ENCODE assay signal across 1 cellular context in the genomic region with DNA sequence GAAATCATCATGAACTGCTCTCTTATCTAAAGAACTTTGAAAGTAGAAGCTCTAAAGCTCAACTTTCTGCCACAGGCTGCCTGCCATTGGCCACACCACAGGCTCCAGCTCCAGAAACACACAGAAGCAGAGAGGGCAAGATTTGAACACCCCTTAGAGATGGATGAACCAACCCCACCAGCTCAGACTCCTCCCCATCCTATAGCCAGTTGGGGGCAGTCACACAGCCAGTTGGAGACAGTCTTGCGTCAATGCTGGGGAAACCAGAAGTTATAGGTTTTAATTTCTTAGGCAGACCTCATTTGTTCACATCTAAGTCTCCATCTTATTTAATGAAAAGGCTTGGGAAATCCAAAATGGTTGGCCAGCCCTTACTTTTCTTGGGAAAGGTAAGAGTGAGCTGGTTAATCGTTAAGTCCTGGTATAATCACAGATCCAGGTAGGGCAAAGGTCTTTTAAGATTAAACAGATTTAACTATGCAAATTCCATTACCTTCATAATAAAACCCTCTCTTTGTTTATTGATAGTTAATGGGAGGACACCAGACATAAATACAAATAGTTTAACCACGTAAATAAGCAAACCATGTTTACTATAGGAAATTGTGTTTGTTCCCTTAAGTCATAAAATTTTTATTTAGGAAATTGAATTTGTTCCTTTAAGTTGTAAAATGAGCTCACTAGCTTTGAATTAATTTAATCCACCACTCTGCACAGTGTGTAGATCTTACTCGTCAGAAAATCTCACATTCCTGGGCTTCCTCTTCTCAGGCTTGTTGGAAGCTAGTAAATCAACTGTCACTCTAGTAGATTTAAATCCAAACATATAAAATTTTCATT.
TF ChIP-seq lines count a peak whose summit lies in the region.

No MANE protein-coding gene starts in this region.

TF ChIP-seq in GM23338, 12 proteins besides CTCF, POLR2A, EP300 and RAD21:
- TF ChIP-seq, protein P1, sequence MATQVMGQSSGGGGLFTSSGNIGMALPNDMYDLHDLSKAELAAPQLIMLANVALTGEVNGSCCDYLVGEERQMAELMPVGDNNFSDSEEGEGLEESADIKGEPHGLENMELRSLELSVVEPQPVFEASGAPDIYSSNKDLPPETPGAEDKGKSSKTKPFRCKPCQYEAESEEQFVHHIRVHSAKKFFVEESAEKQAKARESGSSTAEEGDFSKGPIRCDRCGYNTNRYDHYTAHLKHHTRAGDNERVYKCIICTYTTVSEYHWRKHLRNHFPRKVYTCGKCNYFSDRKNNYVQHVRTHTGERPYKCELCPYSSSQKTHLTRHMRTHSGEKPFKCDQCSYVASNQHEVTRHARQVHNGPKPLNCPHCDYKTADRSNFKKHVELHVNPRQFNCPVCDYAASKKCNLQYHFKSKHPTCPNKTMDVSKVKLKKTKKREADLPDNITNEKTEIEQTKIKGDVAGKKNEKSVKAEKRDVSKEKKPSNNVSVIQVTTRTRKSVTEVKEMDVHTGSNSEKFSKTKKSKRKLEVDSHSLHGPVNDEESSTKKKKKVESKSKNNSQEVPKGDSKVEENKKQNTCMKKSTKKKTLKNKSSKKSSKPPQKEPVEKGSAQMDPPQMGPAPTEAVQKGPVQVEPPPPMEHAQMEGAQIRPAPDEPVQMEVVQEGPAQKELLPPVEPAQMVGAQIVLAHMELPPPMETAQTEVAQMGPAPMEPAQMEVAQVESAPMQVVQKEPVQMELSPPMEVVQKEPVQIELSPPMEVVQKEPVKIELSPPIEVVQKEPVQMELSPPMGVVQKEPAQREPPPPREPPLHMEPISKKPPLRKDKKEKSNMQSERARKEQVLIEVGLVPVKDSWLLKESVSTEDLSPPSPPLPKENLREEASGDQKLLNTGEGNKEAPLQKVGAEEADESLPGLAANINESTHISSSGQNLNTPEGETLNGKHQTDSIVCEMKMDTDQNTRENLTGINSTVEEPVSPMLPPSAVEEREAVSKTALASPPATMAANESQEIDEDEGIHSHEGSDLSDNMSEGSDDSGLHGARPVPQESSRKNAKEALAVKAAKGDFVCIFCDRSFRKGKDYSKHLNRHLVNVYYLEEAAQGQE (IDR thresholded peaks at IDR 0.05; ENCODE audit: unreplicated experiment), result no peak
- TF ChIP-seq, protein P2, sequence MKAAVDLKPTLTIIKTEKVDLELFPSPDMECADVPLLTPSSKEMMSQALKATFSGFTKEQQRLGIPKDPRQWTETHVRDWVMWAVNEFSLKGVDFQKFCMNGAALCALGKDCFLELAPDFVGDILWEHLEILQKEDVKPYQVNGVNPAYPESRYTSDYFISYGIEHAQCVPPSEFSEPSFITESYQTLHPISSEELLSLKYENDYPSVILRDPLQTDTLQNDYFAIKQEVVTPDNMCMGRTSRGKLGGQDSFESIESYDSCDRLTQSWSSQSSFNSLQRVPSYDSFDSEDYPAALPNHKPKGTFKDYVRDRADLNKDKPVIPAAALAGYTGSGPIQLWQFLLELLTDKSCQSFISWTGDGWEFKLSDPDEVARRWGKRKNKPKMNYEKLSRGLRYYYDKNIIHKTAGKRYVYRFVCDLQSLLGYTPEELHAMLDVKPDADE (IDR thresholded peaks at IDR 0.05), result no peak
- TF ChIP-seq CREB1 (CRISPR knock-in tag; IDR thresholded peaks at IDR 0.05; ENCODE audit: low read depth) (no peak), POLR2AphosphoS5 (IDR thresholded peaks at IDR 0.05; ENCODE audit: low read depth) (no peak), ZNF114 (CRISPR knock-in tag; IDR thresholded peaks at IDR 0.05) (no peak), STAT1 (IDR thresholded peaks at IDR 0.05; ENCODE audit: unreplicated experiment) (no peak), EZH2 (IDR thresholded peaks at IDR 0.05; ENCODE audit: low read depth, unreplicated experiment) (no peak), JUNB (IDR thresholded peaks at IDR 0.05; ENCODE audit: unreplicated experiment) (no peak), EZH2phosphoT487 (IDR thresholded peaks at IDR 0.05; ENCODE audit: unreplicated experiment) (no peak)
- TF ChIP-seq, protein P3, sequence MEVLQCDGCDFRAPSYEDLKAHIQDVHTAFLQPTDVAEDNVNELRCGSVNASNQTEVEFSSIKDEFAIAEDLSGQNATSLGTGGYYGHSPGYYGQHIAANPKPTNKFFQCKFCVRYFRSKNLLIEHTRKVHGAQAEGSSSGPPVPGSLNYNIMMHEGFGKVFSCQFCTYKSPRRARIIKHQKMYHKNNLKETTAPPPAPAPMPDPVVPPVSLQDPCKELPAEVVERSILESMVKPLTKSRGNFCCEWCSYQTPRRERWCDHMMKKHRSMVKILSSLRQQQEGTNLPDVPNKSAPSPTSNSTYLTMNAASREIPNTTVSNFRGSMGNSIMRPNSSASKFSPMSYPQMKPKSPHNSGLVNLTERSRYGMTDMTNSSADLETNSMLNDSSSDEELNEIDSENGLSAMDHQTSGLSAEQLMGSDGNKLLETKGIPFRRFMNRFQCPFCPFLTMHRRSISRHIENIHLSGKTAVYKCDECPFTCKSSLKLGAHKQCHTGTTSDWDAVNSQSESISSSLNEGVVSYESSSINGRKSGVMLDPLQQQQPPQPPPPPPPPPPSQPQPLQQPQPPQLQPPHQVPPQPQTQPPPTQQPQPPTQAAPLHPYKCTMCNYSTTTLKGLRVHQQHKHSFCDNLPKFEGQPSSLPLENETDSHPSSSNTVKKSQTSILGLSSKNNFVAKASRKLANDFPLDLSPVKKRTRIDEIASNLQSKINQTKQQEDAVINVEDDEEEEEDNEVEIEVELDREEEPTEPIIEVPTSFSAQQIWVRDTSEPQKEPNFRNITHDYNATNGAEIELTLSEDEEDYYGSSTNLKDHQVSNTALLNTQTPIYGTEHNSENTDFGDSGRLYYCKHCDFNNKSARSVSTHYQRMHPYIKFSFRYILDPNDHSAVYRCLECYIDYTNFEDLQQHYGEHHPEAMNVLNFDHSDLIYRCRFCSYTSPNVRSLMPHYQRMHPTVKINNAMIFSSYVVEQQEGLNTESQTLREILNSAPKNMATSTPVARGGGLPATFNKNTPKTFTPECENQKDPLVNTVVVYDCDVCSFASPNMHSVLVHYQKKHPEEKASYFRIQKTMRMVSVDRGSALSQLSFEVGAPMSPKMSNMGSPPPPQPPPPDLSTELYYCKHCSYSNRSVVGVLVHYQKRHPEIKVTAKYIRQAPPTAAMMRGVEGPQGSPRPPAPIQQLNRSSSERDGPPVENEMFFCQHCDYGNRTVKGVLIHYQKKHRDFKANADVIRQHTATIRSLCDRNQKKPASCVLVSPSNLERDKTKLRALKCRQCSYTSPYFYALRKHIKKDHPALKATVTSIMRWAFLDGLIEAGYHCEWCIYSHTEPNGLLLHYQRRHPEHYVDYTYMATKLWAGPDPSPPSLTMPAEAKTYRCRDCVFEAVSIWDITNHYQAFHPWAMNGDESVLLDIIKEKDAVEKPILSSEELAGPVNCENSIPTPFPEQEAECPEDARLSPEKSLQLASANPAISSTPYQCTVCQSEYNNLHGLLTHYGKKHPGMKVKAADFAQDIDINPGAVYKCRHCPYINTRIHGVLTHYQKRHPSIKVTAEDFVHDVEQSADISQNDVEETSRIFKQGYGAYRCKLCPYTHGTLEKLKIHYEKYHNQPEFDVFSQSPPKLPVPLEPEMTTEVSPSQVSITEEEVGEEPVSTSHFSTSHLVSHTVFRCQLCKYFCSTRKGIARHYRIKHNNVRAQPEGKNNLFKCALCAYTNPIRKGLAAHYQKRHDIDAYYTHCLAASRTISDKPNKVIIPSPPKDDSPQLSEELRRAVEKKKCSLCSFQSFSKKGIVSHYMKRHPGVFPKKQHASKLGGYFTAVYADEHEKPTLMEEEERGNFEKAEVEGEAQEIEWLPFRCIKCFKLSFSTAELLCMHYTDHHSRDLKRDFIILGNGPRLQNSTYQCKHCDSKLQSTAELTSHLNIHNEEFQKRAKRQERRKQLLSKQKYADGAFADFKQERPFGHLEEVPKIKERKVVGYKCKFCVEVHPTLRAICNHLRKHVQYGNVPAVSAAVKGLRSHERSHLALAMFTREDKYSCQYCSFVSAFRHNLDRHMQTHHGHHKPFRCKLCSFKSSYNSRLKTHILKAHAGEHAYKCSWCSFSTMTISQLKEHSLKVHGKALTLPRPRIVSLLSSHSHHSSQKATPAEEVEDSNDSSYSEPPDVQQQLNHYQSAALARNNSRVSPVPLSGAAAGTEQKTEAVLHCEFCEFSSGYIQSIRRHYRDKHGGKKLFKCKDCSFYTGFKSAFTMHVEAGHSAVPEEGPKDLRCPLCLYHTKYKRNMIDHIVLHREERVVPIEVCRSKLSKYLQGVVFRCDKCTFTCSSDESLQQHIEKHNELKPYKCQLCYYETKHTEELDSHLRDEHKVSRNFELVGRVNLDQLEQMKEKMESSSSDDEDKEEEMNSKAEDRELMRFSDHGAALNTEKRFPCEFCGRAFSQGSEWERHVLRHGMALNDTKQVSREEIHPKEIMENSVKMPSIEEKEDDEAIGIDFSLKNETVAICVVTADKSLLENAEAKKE (CRISPR knock-in tag; IDR thresholded peaks at IDR 0.05), result no peak
TF ChIP-seq in GM23338: peak in this region for 0.
